Comparison of ENCODE assay signal across 25 cellular contexts in the genomic region with DNA sequence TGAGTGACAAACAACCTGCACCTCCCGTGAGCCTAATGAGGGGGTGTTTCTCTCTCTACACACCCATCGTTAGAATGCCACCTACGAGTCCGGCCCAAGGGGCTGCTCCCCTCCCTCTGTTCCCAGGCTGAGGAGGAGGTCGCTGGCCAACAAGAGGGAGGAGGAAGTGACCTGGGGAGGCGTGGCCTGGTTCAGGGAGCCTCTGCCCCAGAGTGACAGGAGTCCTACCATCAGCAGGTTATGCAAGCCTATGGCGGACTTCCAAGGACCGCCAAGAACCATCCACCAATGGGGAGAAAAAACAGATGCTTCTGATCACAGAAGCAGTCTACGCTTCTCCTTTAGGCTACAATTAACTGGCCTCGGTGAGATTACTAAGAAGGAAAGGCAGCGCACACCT.
"Had no signal": no experiment of that assay in that cellular context is flagged by ENCODE, and none has a peak within 500 bp of the region (broad histone marks: within the 10 kb centered on the region; RNA-seq: fewer than 3 reads in every experiment).

No MANE protein-coding gene starts in this region.

- DNase-seq: activated CD4-positive, alpha-beta T cell treated with anti-CD3 and anti-CD28 coated beads for 4 hours; activated CD4-positive, alpha-beta T cell treated with anti-CD3 and anti-CD28 coated beads, Interleukin-2, amount 50 U/mL, for 4 hours; activated effector memory CD4-positive, alpha-beta T cell treated with Interleukin-2 at 50 U/mL for 16 hours; activated naive CD4-positive, alpha-beta T cell treated with Interleukin-2 at 50 U/mL for 16 hours; activated T-cell treated with anti-CD3 and anti-CD28 coated beads for 4 hours; activated T-cell treated with anti-CD3 and anti-CD28 coated beads, Interleukin-2, amount 50 U/mL, for 72 hours; anterior cingulate cortex; colonic mucosa; effector CD8-positive, alpha-beta T cell; gastrocnemius medialis; glutamatergic neuron; left lung; stimulated activated CD4-positive, alpha-beta T cell treated with anti-CD3 and anti-CD28 coated beads, Interleukin-1b, Interleukin-23, amount 100 ng/mL, for 48 hours; stimulated activated naive B cell treated with anti-CD40 and anti-IgM and Interleukin-4, amounts not matched to agents 10 μg/mL and 1 μg/mL and 100 μg/mL, for 72 hours; T-helper 1 cell had no signal

- H3K4me3 Mint-ChIP-seq: activated naive CD8-positive, alpha-beta T cell; activated T-cell treated with anti-CD3 and anti-CD28 coated beads, Interleukin-2, amount 50 U/mL, for 72 hours; nephron; stimulated activated naive B cell treated with anti-CD40 and anti-IgM and Interleukin-4, amounts not matched to agents 10 μg/mL and 1 μg/mL and 100 μg/mL, for 72 hours; T-helper 2 cell treated with Interferon-gamma antibody and Interleukin-4, amounts not matched to agents 5 μg/mL and 100 μg/mL, for 36 hours had no signal

- ATAC-seq: activated T-cell treated with anti-CD3 and anti-CD28 coated beads, Interleukin-2, amount 50 U/mL, for 72 hours; gastrocnemius medialis; left lung; sciatic nerve; stimulated activated naive B cell treated with anti-CD40 and anti-IgM and Interleukin-4, amounts not matched to agents 10 μg/mL and 1 μg/mL and 100 μg/mL, for 72 hours had no signal

- H3K4me1 ChIP-seq: colonic mucosa, gastrocnemius medialis, left lung, suprapubic skin, tibial nerve had no signal

- H3K4me2 ChIP-seq: hepatocyte, smooth muscle cell had no signal

- H3K79me2 ChIP-seq: hepatocyte had no signal

- H3K27me3 ChIP-seq: colonic mucosa, gastrocnemius medialis, hepatocyte had no signal

- H3K36me3 ChIP-seq: colonic mucosa, gastrocnemius medialis, left lung, neutrophil, suprapubic skin, tibial nerve had no signal

- H3K36me3 Mint-ChIP-seq: activated naive CD8-positive, alpha-beta T cell; stimulated activated naive B cell treated with anti-CD40 and anti-IgM and Interleukin-4, amounts not matched to agents 10 μg/mL and 1 μg/mL and 100 μg/mL, for 72 hours had no signal

- H3K9me3 Mint-ChIP-seq: activated T-cell treated with anti-CD3 and anti-CD28 coated beads, Interleukin-2, amount 50 U/mL, for 72 hours; nephron; T-helper 2 cell treated with Interferon-gamma antibody and Interleukin-4, amounts not matched to agents 5 μg/mL and 100 μg/mL, for 36 hours had no signal

- H3K9me3 ChIP-seq: colonic mucosa, gastrocnemius medialis, left lung, neutrophil, suprapubic skin, tibial nerve had no signal

- H3K27ac ChIP-seq: colonic mucosa, gastrocnemius medialis, hepatocyte, left lung, neutrophil, suprapubic skin, tibial nerve had no signal

- H3K4me1 Mint-ChIP-seq: nephron; stimulated activated naive B cell treated with anti-CD40 and anti-IgM and Interleukin-4, amounts not matched to agents 10 μg/mL and 1 μg/mL and 100 μg/mL, for 72 hours had no signal

- H3K27ac Mint-ChIP-seq: activated naive CD8-positive, alpha-beta T cell; activated T-cell treated with anti-CD3 and anti-CD28 coated beads, Interleukin-2, amount 50 U/mL, for 72 hours; nephron; stimulated activated naive B cell treated with anti-CD40 and anti-IgM and Interleukin-4, amounts not matched to agents 10 μg/mL and 1 μg/mL and 100 μg/mL, for 72 hours; T-helper 2 cell treated with Interferon-gamma antibody and Interleukin-4, amounts not matched to agents 5 μg/mL and 100 μg/mL, for 36 hours had no signal

- H2AFZ ChIP-seq: hepatocyte had no signal

- H3K4me3 ChIP-seq: colonic mucosa, gastrocnemius medialis, hepatocyte, left lung, lung, smooth muscle cell, suprapubic skin, tibial nerve had no signal
